ENCODE assay signal across 1 cellular context in genomic region chr7:128361463-128362441, GRCh38.
TF ChIP-seq lines count a peak whose summit lies in the region.

Gene PRRT4 (minus strand): TSS chr7:128361690.

TF ChIP-seq in HEK293, 187 proteins besides CTCF, POLR2A, EP300 and RAD21 (continued from another document):
- TF ChIP-seq KLF7 (tag by site-specific recombination; IDR thresholded peaks at IDR 0.05; ENCODE audit: borderline replicate concordance) (no peak), PRDM2 (tag by site-specific recombination; IDR thresholded peaks at IDR 0.05; ENCODE audit: borderline replicate concordance) (no peak), MYNN (tag by site-specific recombination; IDR thresholded peaks at IDR 0.05; ENCODE audit: borderline replicate concordance) (peak; percentile 59; the same call in 1 of the 2 replicates), ZNF2 (tag by site-specific recombination; IDR thresholded peaks at IDR 0.05) (peak; percentile 82), ZNF707 (tag by site-specific recombination; IDR thresholded peaks at IDR 0.05) (no peak), ZNF530 (tag by site-specific recombination; IDR thresholded peaks at IDR 0.05; ENCODE audit: low read depth) (no peak), BCL11B (tag by site-specific recombination; IDR thresholded peaks at IDR 0.05; ENCODE audit: low read depth) (no peak), MEIS1 (CRISPR knock-in tag; IDR thresholded peaks at IDR 0.05; ENCODE audit: borderline replicate concordance) (no peak), ZBTB17 (tag by site-specific recombination; IDR thresholded peaks at IDR 0.05) (peak; percentile 61), ZNF26 (tag by site-specific recombination; IDR thresholded peaks at IDR 0.05) (no peak), ZBTB11 (tag by site-specific recombination; conservative IDR thresholded peaks at IDR 0.05; ENCODE audit: low read depth) (no peak), ZNF416 (tag by site-specific recombination; IDR thresholded peaks at IDR 0.05) (no peak), ZXDB (tag by site-specific recombination; IDR thresholded peaks at IDR 0.05) (no peak), SCRT2 (tag by site-specific recombination; IDR thresholded peaks at IDR 0.05) (peak; percentile 76), ZNF747 (tag by site-specific recombination; IDR thresholded peaks at IDR 0.05) (no peak), GLI2 (tag by site-specific recombination; IDR thresholded peaks at IDR 0.05; ENCODE audit: borderline replicate concordance, low read depth) (no peak), SP2 (tag by site-specific recombination; IDR thresholded peaks at IDR 0.05) (no peak), INSM2 (tag by site-specific recombination; IDR thresholded peaks at IDR 0.05) (no peak), ZSCAN16 (tag by site-specific recombination; IDR thresholded peaks at IDR 0.05) (no peak), ZFP69B (tag by site-specific recombination; IDR thresholded peaks at IDR 0.05) (no peak), ZSCAN23 (tag by site-specific recombination; IDR thresholded peaks at IDR 0.05) (no peak), OSR2 (tag by site-specific recombination; IDR thresholded peaks at IDR 0.05) (no peak), ZNF830 (tag by site-specific recombination; IDR thresholded peaks at IDR 0.05; ENCODE audit: low read depth) (no peak), ZBTB7A (tag by site-specific recombination; IDR thresholded peaks at IDR 0.05; ENCODE audit: low read depth) (no peak), PRDM4 (tag by site-specific recombination; IDR thresholded peaks at IDR 0.05) (no peak; the same call in 1 of the 2 replicates), ZNF148 (tag by site-specific recombination; IDR thresholded peaks at IDR 0.05; ENCODE audit: borderline replicate concordance) (no peak), ZNF626 (tag by site-specific recombination; IDR thresholded peaks at IDR 0.05) (no peak), ZBTB1 (tag by site-specific recombination; IDR thresholded peaks at IDR 0.05) (no peak), KLF10 (tag by site-specific recombination; IDR thresholded peaks at IDR 0.05) (no peak), ZNF488 (tag by site-specific recombination; IDR thresholded peaks at IDR 0.05) (no peak), ZFP37 (tag by site-specific recombination; IDR thresholded peaks at IDR 0.05) (no peak), ZNF223 (tag by site-specific recombination; IDR thresholded peaks at IDR 0.05) (no peak)
